In the genomic region with DNA sequence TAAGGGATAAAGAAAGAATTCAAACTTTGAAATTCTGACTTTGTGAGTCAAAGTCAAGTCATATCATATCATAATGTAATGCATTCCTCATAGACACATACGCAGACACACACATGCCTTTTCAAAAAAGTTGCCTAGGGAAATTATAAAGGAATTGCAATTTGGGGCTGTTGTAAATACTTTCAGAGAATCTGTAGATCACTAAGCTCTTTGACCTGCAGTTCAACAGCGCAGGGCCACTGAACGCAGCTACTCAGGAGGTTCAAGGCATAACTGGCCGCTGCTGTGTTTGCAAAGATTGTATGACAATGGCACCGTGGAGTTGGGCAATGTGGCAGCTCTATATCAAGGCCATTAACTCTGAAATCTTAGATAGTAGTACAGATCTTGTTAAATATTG, we compare ENCODE assay signal across 25 cellular contexts.
A peak's percentile ranks its signal among the peaks of the same experiment; 100 is the strongest.
DNase-seq lines count a peak whose midpoint lies in the region; ATAC-seq, FAIRE-seq and TF ChIP-seq lines count a peak whose summit lies in the region.
"Had no signal": no experiment of that assay in that cellular context is flagged by ENCODE, and none has a peak within 500 bp of the region (broad histone marks: within the 10 kb centered on the region; RNA-seq: fewer than 3 reads in every experiment).

No MANE protein-coding gene starts in this region.

- H3K4me1 ChIP-seq in ACC112 (ENCODE audit: control insufficient read depth, insufficient read depth, low read length, unreplicated experiment) (peaks cover 42% of the 10 kb centered on the region), HepG2 (ENCODE audit: insufficient read depth, low read length) (peaks cover 11% of the 10 kb centered on the region)
- H3K4me1 ChIP-seq: lower lobe of right lung, right atrium auricular region, suprapubic skin had no signal

- H3K4me2 ChIP-seq in HepG2 (ENCODE audit: low read depth, low read length) = peak overlapping the region; percentile 42; the same call in 1 of the 2 replicates
- H3K4me2 ChIP-seq: SK-N-SH had no signal

- CTCF ChIA-PET in HepG2 (lab: Yijun Ruan, JAX; ENCODE audit: low intra/inter-chr PET ratio, low total read pairs) = interaction anchor here (1.0 to 2.3 kb wide), 3 partner anchors 418 to 684 kb away, joined by 3 to 13 read pairs (median 4); no protein-coding TSS in a partner anchor
- CTCF ChIA-PET in WTC11 (lab: Charles Lee) = interaction anchor here (0.9 to 2.7 kb wide), 10 partner anchors 42 to 670 kb away, joined by 3 to 18 read pairs (median 4); no protein-coding TSS in a partner anchor

- DNase-seq in HuH-7.5 (ENCODE audit: low spot score) (peak; percentile 16), epithelial cell of esophagus (ENCODE audit: low read depth) (peak; percentile 72), HepG2 (ENCODE audit: low spot score) (peak; percentile 55), NCI-H2081 treated with DMSO at 0.1 percent for 48 hours (lab: John Stamatoyannopoulos, UW) (no peak), NCI-H187 treated with DMSO at 0.1 percent for 48 hours (lab: John Stamatoyannopoulos, UW) (no peak), WTC11 (ENCODE audit: low spot score) (no peak)
- DNase-seq: activated CD4-positive, CD25-positive, alpha-beta regulatory T cell; activated naive CD4-positive, alpha-beta T cell treated with anti-CD3 and anti-CD28 coated beads, Interleukin-2, amount 50 U/mL, for 16 hours; activated T-cell treated with anti-CD3 and anti-CD28 coated beads, Interleukin-2, amount 50 U/mL, for 24 hours; CD4-positive, CD25-positive, alpha-beta regulatory T cell; effector memory CD4-positive, alpha-beta T cell; GDM1; immature natural killer cell; lower lobe of right lung; NK-92 treated with Interleukin-12 subunit alpha and Interleukin-12 subunit beta, amount 100 ng/mL, for 24 hours; occipital lobe had no signal

- no peak overlapping the region for H3K9ac ChIP-seq in HepG2 (ENCODE audit: insufficient read depth, low read depth, low read length)
- H3K9ac ChIP-seq: SK-N-SH had no signal

- no peak for TF ChIP-seq POLR2A in HepG2 (IDR thresholded peaks at IDR 0.05; ENCODE audit: insufficient read depth in 1 of 2, low read depth in 2 of 2, low read length in 2 of 2)

- peak; percentile 28 for FAIRE-seq in HepG2 (lab: Jason Lieb, UNC)
- FAIRE-seq: GM19239 had no signal

- H3K36me3 Mint-ChIP-seq in WTC11 = no peaks in the 10 kb centered on the region
- H3K36me3 Mint-ChIP-seq: CD4-positive, CD25-positive, alpha-beta regulatory T cell; immature natural killer cell had no signal

- BruUV-seq in HepG2 (replicated peaks; lab: Mats Ljungman, UMichigan) = no TSS peak

- POLR2A ChIA-PET in HepG2 (lab: Yijun Ruan, JAX) (no interaction called here), WTC11 (lab: Charles Lee) (no interaction called here)

- no peaks in the 10 kb centered on the region for H3K36me3 ChIP-seq in ACC112 (ENCODE audit: insufficient read depth, low read length)
- H3K36me3 ChIP-seq in HepG2 (replicated peaks in 1 of 2; ENCODE audit: control insufficient read depth in 1 of 2, insufficient read depth in 2 of 2, low read length in 2 of 2) = no peaks in the 10 kb centered on the region
- H3K36me3 ChIP-seq: ascending aorta, lower lobe of right lung, right atrium auricular region, suprapubic skin had no signal

- no peaks in the 10 kb centered on the region for H3K27me3 Mint-ChIP-seq in WTC11 (ENCODE audit: low read depth)
- H3K27me3 Mint-ChIP-seq: CD4-positive, CD25-positive, alpha-beta regulatory T cell had no signal

- H3K27ac Mint-ChIP-seq in WTC11 = no peak overlapping the region
- H3K27ac Mint-ChIP-seq: activated CD8-positive, alpha-beta T cell treated with anti-CD3 and anti-CD28 coated beads, Interleukin-2, amount 10 ng/mL, durations not matched to agents 7 days and 5 days; activated T-cell treated with anti-CD3 and anti-CD28 coated beads, Interleukin-2, amount 50 U/mL, for 24 hours; CD4-positive, CD25-positive, alpha-beta regulatory T cell; immature natural killer cell; T-helper 2 cell treated with Interferon-gamma antibody and Interleukin-4, amounts not matched to agents 5 μg/mL and 100 μg/mL, for 36 hours had no signal

- in situ Hi-C loops in HepG2 (cut with HindIII; ENCODE audit: extremely low pct_ligation_motif_present, low pct_unique_long_range_greater_than_20kb) = loop anchor here (25.0 kb wide), 1 partner anchor 671 kb away; no protein-coding TSS in a partner anchor

- H3K4me1 Mint-ChIP-seq in WTC11 = peaks cover 23% of the 10 kb centered on the region

- no peak for TF ChIP-seq CTCF in epithelial cell of esophagus (IDR thresholded peaks at IDR 0.05; ENCODE audit: insufficient read depth, low read depth, low read length, missing control alignments)
- no peak for TF ChIP-seq CTCF in HepG2 (CRISPR knock-in tag; IDR thresholded peaks at IDR 0.05)
- TF ChIP-seq CTCF in WTC11 (IDR thresholded peaks at IDR 0.05) = no peak

- no peaks in the 10 kb centered on the region for H3K27me3 ChIP-seq in ACC112 (ENCODE audit: insufficient read depth, low read length)
- no peaks in the 10 kb centered on the region; a peak in 1 of 5 replicates for H3K27me3 ChIP-seq in HepG2 (ENCODE audit: control insufficient read depth in 1 of 2, insufficient read depth in 2 of 2, low read length in 2 of 2)
- H3K27me3 ChIP-seq: ascending aorta, right atrium auricular region, suprapubic skin had no signal

- peak; percentile 86 for ATAC-seq in HepG2
- no peak for ATAC-seq in WTC11
- no peak for ATAC-seq in HG03439 (IDR thresholded peaks at IDR 0.05; ENCODE audit: unreplicated experiment)
- ATAC-seq: activated CD8-positive, alpha-beta T cell treated with anti-CD3 and anti-CD28 coated beads, Interleukin-2, amount 10 ng/mL, durations not matched to agents 7 days and 5 days; lower lobe of right lung had no signal

- no peaks in the 10 kb centered on the region for H3K9me3 ChIP-seq in HepG2 (ENCODE audit: low read length)
- H3K9me3 ChIP-seq: ascending aorta, lower lobe of right lung, right atrium auricular region, SK-N-SH, suprapubic skin had no signal

- peak overlapping the region; percentile 22; the same call in 1 of the 2 replicates for H3K27ac ChIP-seq in ACC112 (ENCODE audit: low read depth, low read length)
- no peak overlapping the region for H3K27ac ChIP-seq in HepG2 (ENCODE audit: extremely low read length, insufficient read depth, low read length)
- H3K27ac ChIP-seq: ascending aorta, lower lobe of right lung, right atrium auricular region, suprapubic skin had no signal

- TF ChIP-seq EP300 in HepG2 (IDR thresholded peaks at IDR 0.05; ENCODE audit: low read depth in 2 of 2, low read length in 2 of 2) (peak in 1 of 2 experiments; percentile 38; a peak in 1 of 4 replicates), HepG2 (CRISPR knock-in tag; IDR thresholded peaks at IDR 0.05; ENCODE audit: borderline replicate concordance) (no peak)

- intact Hi-C loops in HepG2 (cut with micrococcal nuclease; ENCODE audit: unreplicated experiment) = loop anchor here (1.0 to 10.0 kb wide), 5 partner anchors 161 to 912 kb away; no protein-coding TSS in a partner anchor

- H3K4me3 ChIP-seq in ACC112 (ENCODE audit: low read depth, low read length) (no peak overlapping the region), epithelial cell of esophagus (ENCODE audit: low read length) (no peak overlapping the region), HepG2 (replicated peaks in 1 of 3; ENCODE audit: insufficient read depth in 1 of 3, low read depth in 2 of 3, low read length in 3 of 3) (no peak overlapping the region; a peak in 1 of 6 replicates)
- H3K4me3 ChIP-seq: lower lobe of right lung, right atrium auricular region, suprapubic skin had no signal

- H3K79me2 ChIP-seq in ACC112 (ENCODE audit: control insufficient read depth, insufficient read depth, low read length, unreplicated experiment) (no peaks in the 10 kb centered on the region), HepG2 (ENCODE audit: insufficient read depth, low read length) (no peaks in the 10 kb centered on the region)

- H2AFZ ChIP-seq in ACC112 (ENCODE audit: low read length, unreplicated experiment) (peak overlapping the region; percentile 65), HepG2 (ENCODE audit: low read length) (no peak overlapping the region)

- 3% methylated on average over 5 of the region's 5 CpGs for WGBS in HepG2 (ENCODE audit: low lambda C conversion rate)

- H3K4me3 Mint-ChIP-seq in WTC11 = no peak overlapping the region
- H3K4me3 Mint-ChIP-seq: activated CD8-positive, alpha-beta T cell treated with anti-CD3 and anti-CD28 coated beads, Interleukin-2, amount 10 ng/mL, durations not matched to agents 7 days and 5 days; activated T-cell treated with anti-CD3 and anti-CD28 coated beads, Interleukin-2, amount 50 U/mL, for 24 hours; CD4-positive, CD25-positive, alpha-beta regulatory T cell; immature natural killer cell; T-helper 2 cell treated with Interferon-gamma antibody and Interleukin-4, amounts not matched to agents 5 μg/mL and 100 μg/mL, for 36 hours had no signal

- TF ChIP-seq RAD21 in HepG2 (CRISPR knock-in tag; IDR thresholded peaks at IDR 0.05) = no peak

- peaks cover 9% of the 10 kb centered on the region; the same call in 1 of the 2 replicates for H3K9me3 Mint-ChIP-seq in WTC11
- H3K9me3 Mint-ChIP-seq: activated T-cell treated with anti-CD3 and anti-CD28 coated beads, Interleukin-2, amount 50 U/mL, for 24 hours; immature natural killer cell; T-helper 2 cell treated with Interferon-gamma antibody and Interleukin-4, amounts not matched to agents 5 μg/mL and 100 μg/mL, for 36 hours had no signal

- no peaks in the 10 kb centered on the region for H4K20me1 ChIP-seq in HepG2 (ENCODE audit: insufficient read depth, low read length)

TF ChIP-seq in HepG2, 621 proteins besides CTCF, POLR2A, EP300 and RAD21 (continues in another document):
- TF ChIP-seq NKX3-1 (CRISPR knock-in tag; IDR thresholded peaks at IDR 0.05) = no peak

TF ChIP-seq in WTC11, 78 proteins besides CTCF, POLR2A, EP300 and RAD21 (continues in another document):
- no peak for TF ChIP-seq SOX15 (CRISPR knock-in tag; IDR thresholded peaks at IDR 0.05)
- TF ChIP-seq, protein P1, sequence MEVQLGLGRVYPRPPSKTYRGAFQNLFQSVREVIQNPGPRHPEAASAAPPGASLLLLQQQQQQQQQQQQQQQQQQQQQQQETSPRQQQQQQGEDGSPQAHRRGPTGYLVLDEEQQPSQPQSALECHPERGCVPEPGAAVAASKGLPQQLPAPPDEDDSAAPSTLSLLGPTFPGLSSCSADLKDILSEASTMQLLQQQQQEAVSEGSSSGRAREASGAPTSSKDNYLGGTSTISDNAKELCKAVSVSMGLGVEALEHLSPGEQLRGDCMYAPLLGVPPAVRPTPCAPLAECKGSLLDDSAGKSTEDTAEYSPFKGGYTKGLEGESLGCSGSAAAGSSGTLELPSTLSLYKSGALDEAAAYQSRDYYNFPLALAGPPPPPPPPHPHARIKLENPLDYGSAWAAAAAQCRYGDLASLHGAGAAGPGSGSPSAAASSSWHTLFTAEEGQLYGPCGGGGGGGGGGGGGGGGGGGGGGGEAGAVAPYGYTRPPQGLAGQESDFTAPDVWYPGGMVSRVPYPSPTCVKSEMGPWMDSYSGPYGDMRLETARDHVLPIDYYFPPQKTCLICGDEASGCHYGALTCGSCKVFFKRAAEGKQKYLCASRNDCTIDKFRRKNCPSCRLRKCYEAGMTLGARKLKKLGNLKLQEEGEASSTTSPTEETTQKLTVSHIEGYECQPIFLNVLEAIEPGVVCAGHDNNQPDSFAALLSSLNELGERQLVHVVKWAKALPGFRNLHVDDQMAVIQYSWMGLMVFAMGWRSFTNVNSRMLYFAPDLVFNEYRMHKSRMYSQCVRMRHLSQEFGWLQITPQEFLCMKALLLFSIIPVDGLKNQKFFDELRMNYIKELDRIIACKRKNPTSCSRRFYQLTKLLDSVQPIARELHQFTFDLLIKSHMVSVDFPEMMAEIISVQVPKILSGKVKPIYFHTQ (CRISPR knock-in tag; IDR thresholded peaks at IDR 0.05) = no peak

Comparison
In these comparisons a context has a peak if more than half of its experiments do, and no peak if none do; other contexts are left out.
1. DNase-seq: peak in HuH-7.5 (single experiment), epithelial cell of esophagus (single experiment) and HepG2 (single experiment); none in NCI-H2081 treated with DMSO at 0.1 percent for 48 hours (single experiment), NCI-H187 treated with DMSO at 0.1 percent for 48 hours (single experiment) and WTC11 (single experiment).